In genomic region chr9:128716581-128717254, GRCh38 we compare ENCODE assay signal across 17 cellular contexts. TPM values are rescaled to one million over a fixed set of nuclear protein-coding genes. Genes with fewer than 3 reads are reported as not detected.
DNase-seq lines count a peak whose midpoint lies in the region; ATAC-seq and TF ChIP-seq lines count a peak whose summit lies in the region.
"Had no signal": no experiment of that assay in that cellular context is flagged by ENCODE, and none has a peak within 500 bp of the region (broad histone marks: within the 10 kb centered on the region; RNA-seq: fewer than 3 reads in every experiment).

No MANE protein-coding gene starts in this region.

- H3K4me3 Mint-ChIP-seq in stimulated activated naive CD8-positive, alpha-beta T cell treated with anti-CD3 and anti-CD28 coated beads, Interleukin-15, amount 100 ng/mL, for 72 hours = no peak overlapping the region
- H3K4me3 Mint-ChIP-seq: CD4-positive, CD25-positive, alpha-beta regulatory T cell; HFFc6 had no signal

- intact Hi-C loops in posterior vena cava (cut with DNase I) = no loop called here

- no peak for DNase-seq in stimulated activated naive CD8-positive, alpha-beta T cell treated with anti-CD3 and anti-CD28 coated beads, Interleukin-15, amount 100 ng/mL, for 72 hours
- no peak for DNase-seq in stimulated activated naive CD8-positive, alpha-beta T cell treated with anti-CD3 and anti-CD28 coated beads, Interleukin-15, Interleukin-2, amounts not matched to agents 100 U/mL and 50 U/mL, for 24 hours
- DNase-seq in posterior vena cava (ENCODE audit: low spot score) (peak; percentile 70), nucleus accumbens (lab: John Stamatoyannopoulos, UW) (no peak)
- DNase-seq: AML-193; Calu3; CD4-positive, CD25-positive, alpha-beta regulatory T cell; DMS79; GM23248; HFFc6; MM.1S; NCI-H187 treated with DMSO at 0.1 percent for 48 hours; NCI-H510A had no signal

- H3K9me3 Mint-ChIP-seq in stimulated activated naive CD8-positive, alpha-beta T cell treated with anti-CD3 and anti-CD28 coated beads, Interleukin-15, amount 100 ng/mL, for 72 hours = no peaks in the 10 kb centered on the region
- H3K9me3 Mint-ChIP-seq: CD4-positive, CD25-positive, alpha-beta regulatory T cell; HFFc6 had no signal

- no peak for ATAC-seq in stimulated activated naive CD8-positive, alpha-beta T cell treated with anti-CD3 and anti-CD28 coated beads, Interleukin-15, amount 100 ng/mL, for 72 hours
- no peak for ATAC-seq in stimulated activated naive CD8-positive, alpha-beta T cell treated with anti-CD3 and anti-CD28 coated beads, Interleukin-15, Interleukin-2, amounts not matched to agents 100 U/mL and 50 U/mL, for 24 hours
- peak; percentile 22 for ATAC-seq in SK-N-SH treated with all-trans-retinoic acid at 6 μM for 48 hours
- no peak for ATAC-seq in HG03139 (IDR thresholded peaks at IDR 0.05; ENCODE audit: unreplicated experiment)
- no peak for ATAC-seq in GM19351 (IDR thresholded peaks at IDR 0.05; ENCODE audit: unreplicated experiment)
- ATAC-seq: Panc1 had no signal

- peaks cover 9% of the 10 kb centered on the region for H3K4me1 Mint-ChIP-seq in stimulated activated naive CD8-positive, alpha-beta T cell treated with anti-CD3 and anti-CD28 coated beads, Interleukin-15, amount 100 ng/mL, for 72 hours

- no peaks in the 10 kb centered on the region for H3K27me3 Mint-ChIP-seq in stimulated activated naive CD8-positive, alpha-beta T cell treated with anti-CD3 and anti-CD28 coated beads, Interleukin-15, amount 100 ng/mL, for 72 hours
- H3K27me3 Mint-ChIP-seq: CD4-positive, CD25-positive, alpha-beta regulatory T cell had no signal

- peak overlapping the region; percentile 5 to 44 for H3K27ac Mint-ChIP-seq in stimulated activated naive CD8-positive, alpha-beta T cell treated with anti-CD3 and anti-CD28 coated beads, Interleukin-15, amount 100 ng/mL, for 72 hours
- H3K27ac Mint-ChIP-seq: CD4-positive, CD25-positive, alpha-beta regulatory T cell; HFFc6 had no signal

TF ChIP-seq in SK-N-SH treated with all-trans-retinoic acid at 6 μM for 48 hours, 23 proteins besides CTCF, POLR2A, EP300 and RAD21:
- TF ChIP-seq OSR1 (CRISPR knock-in tag; IDR thresholded peaks at IDR 0.05) = no peak
- no peak for TF ChIP-seq CREB5 (CRISPR knock-in tag; IDR thresholded peaks at IDR 0.05; ENCODE audit: low read depth)
- no peak for TF ChIP-seq ZNF8 (CRISPR knock-in tag; IDR thresholded peaks at IDR 0.05)
- TF ChIP-seq ZFP3 (CRISPR knock-in tag; IDR thresholded peaks at IDR 0.05) = no peak
- no peak for TF ChIP-seq PATZ1 (CRISPR knock-in tag; IDR thresholded peaks at IDR 0.05; ENCODE audit: borderline replicate concordance)
- TF ChIP-seq ZC3H10 (CRISPR knock-in tag; IDR thresholded peaks at IDR 0.05) = no peak
- TF ChIP-seq TSHZ2 (CRISPR knock-in tag; IDR thresholded peaks at IDR 0.05) = no peak
- TF ChIP-seq GLIS3 (CRISPR knock-in tag; IDR thresholded peaks at IDR 0.05) = no peak
- no peak for TF ChIP-seq ARNTL (CRISPR knock-in tag; IDR thresholded peaks at IDR 0.05; ENCODE audit: borderline replicate concordance, low read depth)
- TF ChIP-seq ZNF70 (CRISPR knock-in tag; IDR thresholded peaks at IDR 0.05) = no peak
- TF ChIP-seq SNAI2 (CRISPR knock-in tag; IDR thresholded peaks at IDR 0.05) = no peak
- no peak for TF ChIP-seq TCF4 (CRISPR knock-in tag; IDR thresholded peaks at IDR 0.05; ENCODE audit: borderline replicate concordance)
- TF ChIP-seq ZFP30 (CRISPR knock-in tag; IDR thresholded peaks at IDR 0.05) = no peak
- TF ChIP-seq CSDC2 (CRISPR knock-in tag; IDR thresholded peaks at IDR 0.05) = no peak
- TF ChIP-seq RARB (CRISPR knock-in tag; IDR thresholded peaks at IDR 0.05) = no peak

RNA-seq across cellular contexts. Expression of gene ZDHHC12, which starts 7.2 kb away (rescaled TPM):
- 1 to 10 TPM; 8.3 to 8.6 TPM for total RNA-seq in posterior vena cava

RNA-seq across cellular contexts. Expression of gene PKN3, which starts 14.4 kb away (rescaled TPM):
- total RNA-seq in posterior vena cava = 10 to 100 TPM in 1 of 2 donors, 1 to 10 TPM in 1; 8.8 to 11.4 TPM

RNA-seq across cellular contexts. Expression of gene SET, which starts 27.7 kb away (rescaled TPM):
- total RNA-seq in posterior vena cava = 100 to 1,000 TPM; 189 to 240 TPM

RNA-seq across cellular contexts. Expression of gene ZER1, which starts 55.0 kb away (rescaled TPM):
- total RNA-seq in posterior vena cava = 10 to 100 TPM; 28.1 to 28.9 TPM
